ENCODE assay signal across 1 cellular context in the genomic region with DNA sequence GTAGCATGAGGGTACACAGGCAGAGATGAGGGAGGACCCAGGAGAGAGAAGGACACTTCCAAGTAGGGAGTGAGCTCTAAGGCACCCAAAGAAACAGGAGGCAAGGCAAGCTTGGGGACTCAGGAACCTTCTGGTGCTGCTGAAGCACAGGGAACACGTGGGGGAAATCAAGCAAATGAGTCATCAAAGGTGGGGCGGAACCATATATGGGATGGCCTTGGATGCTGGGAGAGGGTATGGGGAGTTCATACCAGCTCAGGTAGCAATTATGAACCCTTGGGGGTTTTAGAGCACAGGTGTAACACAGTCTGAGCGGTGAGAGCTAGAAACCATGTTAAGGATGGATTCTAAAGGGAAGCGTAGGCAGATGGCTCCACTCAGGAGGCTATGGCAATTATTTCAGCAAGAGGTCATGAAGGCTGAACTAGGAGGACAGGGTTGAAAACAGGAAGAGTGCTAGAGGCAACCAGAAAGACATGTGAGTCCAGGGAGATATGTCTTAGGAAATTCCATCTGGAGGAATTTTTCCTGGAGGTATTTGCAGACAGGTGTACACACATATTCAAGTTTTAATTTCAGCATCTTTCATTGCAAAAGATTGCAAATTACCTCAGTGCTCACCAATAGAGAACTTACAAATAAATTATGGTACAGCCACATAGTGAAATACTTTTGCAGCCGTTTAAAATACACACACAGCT.
TF ChIP-seq lines count a peak whose summit lies in the region.

No MANE protein-coding gene starts in this region.

TF ChIP-seq in HepG2, 621 proteins besides CTCF, POLR2A, EP300 and RAD21 (continued from another document):
- TF ChIP-seq, protein P1, sequence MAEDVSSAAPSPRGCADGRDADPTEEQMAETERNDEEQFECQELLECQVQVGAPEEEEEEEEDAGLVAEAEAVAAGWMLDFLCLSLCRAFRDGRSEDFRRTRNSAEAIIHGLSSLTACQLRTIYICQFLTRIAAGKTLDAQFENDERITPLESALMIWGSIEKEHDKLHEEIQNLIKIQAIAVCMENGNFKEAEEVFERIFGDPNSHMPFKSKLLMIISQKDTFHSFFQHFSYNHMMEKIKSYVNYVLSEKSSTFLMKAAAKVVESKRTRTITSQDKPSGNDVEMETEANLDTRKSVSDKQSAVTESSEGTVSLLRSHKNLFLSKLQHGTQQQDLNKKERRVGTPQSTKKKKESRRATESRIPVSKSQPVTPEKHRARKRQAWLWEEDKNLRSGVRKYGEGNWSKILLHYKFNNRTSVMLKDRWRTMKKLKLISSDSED (CRISPR knock-in tag; IDR thresholded peaks at IDR 0.05): no peak
- no peak for TF ChIP-seq CEBPB (IDR thresholded peaks at IDR 0.05; ENCODE audit: borderline replicate concordance, low read depth, low read length)
- TF ChIP-seq CHD4 (IDR thresholded peaks at IDR 0.05; ENCODE audit: borderline replicate concordance, low read length): no peak
- TF ChIP-seq POGZ (CRISPR knock-in tag; IDR thresholded peaks at IDR 0.05): 0 out of 2 replicates have a peak, but pooled peaks have one; percentile 24
- TF ChIP-seq FOSL2 (CRISPR knock-in tag; IDR thresholded peaks at IDR 0.05): peak; percentile 80
- TF ChIP-seq ERF (CRISPR knock-in tag; IDR thresholded peaks at IDR 0.05): no peak
- TF ChIP-seq SCMH1 (CRISPR knock-in tag; IDR thresholded peaks at IDR 0.05; ENCODE audit: borderline replicate concordance): no peak
- no peak for TF ChIP-seq KDM1A (CRISPR knock-in tag; IDR thresholded peaks at IDR 0.05)
- TF ChIP-seq, protein P2, sequence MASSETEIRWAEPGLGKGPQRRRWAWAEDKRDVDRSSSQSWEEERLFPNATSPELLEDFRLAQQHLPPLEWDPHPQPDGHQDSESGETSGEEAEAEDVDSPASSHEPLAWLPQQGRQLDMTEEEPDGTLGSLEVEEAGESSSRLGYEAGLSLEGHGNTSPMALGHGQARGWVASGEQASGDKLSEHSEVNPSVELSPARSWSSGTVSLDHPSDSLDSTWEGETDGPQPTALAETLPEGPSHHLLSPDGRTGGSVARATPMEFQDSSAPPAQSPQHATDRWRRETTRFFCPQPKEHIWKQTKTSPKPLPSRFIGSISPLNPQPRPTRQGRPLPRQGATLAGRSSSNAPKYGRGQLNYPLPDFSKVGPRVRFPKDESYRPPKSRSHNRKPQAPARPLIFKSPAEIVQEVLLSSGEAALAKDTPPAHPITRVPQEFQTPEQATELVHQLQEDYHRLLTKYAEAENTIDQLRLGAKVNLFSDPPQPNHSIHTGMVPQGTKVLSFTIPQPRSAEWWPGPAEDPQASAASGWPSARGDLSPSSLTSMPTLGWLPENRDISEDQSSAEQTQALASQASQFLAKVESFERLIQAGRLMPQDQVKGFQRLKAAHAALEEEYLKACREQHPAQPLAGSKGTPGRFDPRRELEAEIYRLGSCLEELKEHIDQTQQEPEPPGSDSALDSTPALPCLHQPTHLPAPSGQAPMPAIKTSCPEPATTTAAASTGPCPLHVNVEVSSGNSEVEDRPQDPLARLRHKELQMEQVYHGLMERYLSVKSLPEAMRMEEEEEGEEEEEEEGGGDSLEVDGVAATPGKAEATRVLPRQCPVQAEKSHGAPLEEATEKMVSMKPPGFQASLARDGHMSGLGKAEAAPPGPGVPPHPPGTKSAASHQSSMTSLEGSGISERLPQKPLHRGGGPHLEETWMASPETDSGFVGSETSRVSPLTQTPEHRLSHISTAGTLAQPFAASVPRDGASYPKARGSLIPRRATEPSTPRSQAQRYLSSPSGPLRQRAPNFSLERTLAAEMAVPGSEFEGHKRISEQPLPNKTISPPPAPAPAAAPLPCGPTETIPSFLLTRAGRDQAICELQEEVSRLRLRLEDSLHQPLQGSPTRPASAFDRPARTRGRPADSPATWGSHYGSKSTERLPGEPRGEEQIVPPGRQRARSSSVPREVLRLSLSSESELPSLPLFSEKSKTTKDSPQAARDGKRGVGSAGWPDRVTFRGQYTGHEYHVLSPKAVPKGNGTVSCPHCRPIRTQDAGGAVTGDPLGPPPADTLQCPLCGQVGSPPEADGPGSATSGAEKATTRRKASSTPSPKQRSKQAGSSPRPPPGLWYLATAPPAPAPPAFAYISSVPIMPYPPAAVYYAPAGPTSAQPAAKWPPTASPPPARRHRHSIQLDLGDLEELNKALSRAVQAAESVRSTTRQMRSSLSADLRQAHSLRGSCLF (CRISPR knock-in tag; IDR thresholded peaks at IDR 0.05; ENCODE audit: borderline replicate concordance): no peak
- no peak for TF ChIP-seq JUND (CRISPR knock-in tag; IDR thresholded peaks at IDR 0.05)
- TF ChIP-seq ONECUT2 (CRISPR knock-in tag; IDR thresholded peaks at IDR 0.05): no peak
